20 cellular contexts compared by ENCODE assay signal in genomic region chr9:81145331-81145963, GRCh38.
"Had no signal": no experiment of that assay in that cellular context is flagged by ENCODE, and none has a peak within 500 bp of the region (broad histone marks: within the 10 kb centered on the region; RNA-seq: fewer than 3 reads in every experiment).

No MANE protein-coding gene starts in this region.

- H3K27ac ChIP-seq: epithelial cell of prostate, gastroesophageal sphincter, heart right ventricle, prostate gland, spleen, upper lobe of left lung had no signal

- H3K4me3 ChIP-seq: gastroesophageal sphincter, heart right ventricle, prostate gland, spleen, upper lobe of left lung had no signal

- H3K4me1 ChIP-seq: gastroesophageal sphincter, heart right ventricle, prostate gland, spleen had no signal

- DNase-seq: activated CD4-positive, alpha-beta T cell treated with anti-CD3 and anti-CD28 coated beads for 4 hours; activated CD8-positive, alpha-beta memory T cell treated with anti-CD3 and anti-CD28 coated beads, Interleukin-2, amount 50 U/mL, for 4 hours; activated CD8-positive, alpha-beta T cell treated with anti-CD3 and anti-CD28 coated beads, Interleukin-2, amount 10 ng/mL, durations not matched to agents 7 days and 5 days; activated gamma-delta T cell; activated T-cell treated with anti-CD3 and anti-CD28 coated beads, Interleukin-2, amount 50 U/mL, for 72 hours; amygdala; cerebellar nuclear complex; effector memory CD8-positive, alpha-beta T cell; heart right ventricle; occipital lobe; right cardiac atrium; spleen; upper lobe of left lung had no signal

- H3K27me3 ChIP-seq: gastroesophageal sphincter, heart right ventricle, spleen, upper lobe of left lung had no signal

- ATAC-seq: activated CD8-positive, alpha-beta T cell treated with anti-CD3 and anti-CD28 coated beads, Interleukin-2, amount 10 ng/mL, durations not matched to agents 7 days and 5 days; activated naive CD4-positive, alpha-beta T cell treated with anti-CD3 and anti-CD28 coated beads, Interleukin-2, amount 50 U/mL, for 72 hours; activated T-cell treated with anti-CD3 and anti-CD28 coated beads, Interleukin-2, amount 50 U/mL, for 72 hours; effector memory CD8-positive, alpha-beta T cell; gastroesophageal sphincter; heart right ventricle; natural killer cell treated with Interleukin-12 subunit alpha and Interleukin-12 subunit beta and Interleukin-15 and Interleukin-18, amount 100 ng/mL, for 72 hours; right cardiac atrium; SK-N-SH treated with all-trans-retinoic acid at 6 μM for 48 hours; WTC11 had no signal

- H3K36me3 ChIP-seq: gastroesophageal sphincter, heart right ventricle, prostate gland, spleen, upper lobe of left lung had no signal

- H3K9me3 ChIP-seq: gastroesophageal sphincter, prostate gland had no signal
